In genomic region chr11:14764899-14765527, GRCh38 we compare ENCODE assay signal across 9 cellular contexts.
DNase-seq lines count a peak whose midpoint lies in the region; ATAC-seq, FAIRE-seq and TF ChIP-seq lines count a peak whose summit lies in the region.
"Had no signal": no experiment of that assay in that cellular context is flagged by ENCODE, and none has a peak within 500 bp of the region (broad histone marks: within the 10 kb centered on the region; RNA-seq: fewer than 3 reads in every experiment).

No MANE protein-coding gene starts in this region.

- no peaks in the 10 kb centered on the region for H3K9me2 ChIP-seq in DOHH2 (replicated peaks; ENCODE audit: control insufficient read depth, low read length)

- H3K27me3 Mint-ChIP-seq in activated B cell treated with CpG ODN at 0.5 μM for 24 hours (no peaks in the 10 kb centered on the region), endothelial cell (ENCODE audit: unreplicated experiment) (no peaks in the 10 kb centered on the region)

- 64 to 83% (median 67%) methylated on average over 5 of the region's 5 CpGs for WGBS in small intestine, 3 donors

- H3K4me1 Mint-ChIP-seq in activated B cell treated with CpG ODN at 0.5 μM for 24 hours: peaks cover 35% of the 10 kb centered on the region
- H3K4me1 Mint-ChIP-seq in endothelial cell (ENCODE audit: unreplicated experiment): no peaks in the 10 kb centered on the region

- CTCF ChIA-PET in activated B cell treated with CpG ODN at 0.5 μM for 24 hours (lab: Charles Lee): interaction anchor here (1.1 to 2.4 kb wide), 10 partner anchors 10 to 443 kb away, joined by 3 to 15 read pairs (median 4); partner anchors contain the start of genes CYP2R1 and PDE3B

- H3F3A ChIP-seq in DOHH2 (ENCODE audit: control insufficient read depth, insufficient read depth): peaks cover 4% of the 10 kb centered on the region

- H3K9me3 ChIP-seq in DOHH2 (ENCODE audit: control insufficient read depth, insufficient read depth, low read length) (no peaks in the 10 kb centered on the region), small intestine (ENCODE audit: control insufficient read depth, low read depth) (no peaks in the 10 kb centered on the region)
- H3K9me3 ChIP-seq: HAP-1 had no signal

- no peaks in the 10 kb centered on the region for H3K36me3 Mint-ChIP-seq in activated B cell treated with CpG ODN at 0.5 μM for 24 hours (ENCODE audit: low read depth)
- H3K36me3 Mint-ChIP-seq in endothelial cell (ENCODE audit: low read depth, unreplicated experiment): no peaks in the 10 kb centered on the region

- H3K79me2 ChIP-seq in DOHH2 (ENCODE audit: control insufficient read depth, low read length): no peaks in the 10 kb centered on the region

- no peaks in the 10 kb centered on the region for H4K20me1 ChIP-seq in DOHH2 (ENCODE audit: control insufficient read depth, insufficient read depth, low read depth, low read length)

- POLR2A ChIA-PET in activated B cell treated with CpG ODN at 0.5 μM for 24 hours (lab: Charles Lee): interaction anchor here (0.7 to 2.9 kb wide), 10 partner anchors 115 to 265 kb away, joined by 3 to 48 read pairs (median 8); partner anchors contain the start of genes COPB1, CYP2R1 and PDE3B

- H3K27ac ChIP-seq in DOHH2 (ENCODE audit: low read depth, low read length) (peak overlapping the region; percentile 93), small intestine (ENCODE audit: low read depth in 1 of 2, low read length in 1 of 2) (no peak overlapping the region)

- H3K4me3 Mint-ChIP-seq in activated B cell treated with CpG ODN at 0.5 μM for 24 hours: peak overlapping the region; percentile 38
- H3K4me3 Mint-ChIP-seq in endothelial cell (ENCODE audit: unreplicated experiment): no peak overlapping the region

- TF ChIP-seq CTCF in DOHH2 (IDR thresholded peaks at IDR 0.05; ENCODE audit: low read depth, low read length, poor library complexity, severe bottlenecking) (no peak), activated B cell treated with CpG ODN at 0.5 μM for 24 hours (IDR thresholded peaks at IDR 0.05) (no peak), endothelial cell (IDR thresholded peaks at IDR 0.05; ENCODE audit: unreplicated experiment) (no peak)

- peak overlapping the region; percentile 70 for H3K4me2 ChIP-seq in DOHH2 (ENCODE audit: low read length)

- no peaks in the 10 kb centered on the region for H3K36me3 ChIP-seq in DOHH2 (ENCODE audit: control insufficient read depth, low read length)
- no peaks in the 10 kb centered on the region for H3K36me3 ChIP-seq in small intestine (ENCODE audit: control insufficient read depth in 2 of 2, insufficient read depth in 2 of 2, low read length in 2 of 2)
- H3K36me3 ChIP-seq: HAP-1 had no signal

- DNase-seq in activated B cell treated with CpG ODN at 0.5 μM for 24 hours (no peak), small intestine (peak; percentile 69), cerebellar nuclear complex (lab: John Stamatoyannopoulos, UW) (no peak), kidney tubule cell (ENCODE audit: low spot score) (no peak), endothelial cell (ENCODE audit: low spot score) (no peak)

- H3K4me1 ChIP-seq in DOHH2 (ENCODE audit: control insufficient read depth, low read length) (peaks cover 95% of the 10 kb centered on the region), small intestine (ENCODE audit: control insufficient read depth in 2 of 2, insufficient read depth in 1 of 2, low read depth in 1 of 2, low read length in 1 of 2) (peaks cover 0 to 2% of the 10 kb centered on the region in 2 donors)

- intact Hi-C loops in activated B cell treated with CpG ODN at 0.5 μM for 24 hours (cut with micrococcal nuclease): loop anchor here (1.0 to 10.0 kb wide), 8 partner anchors 120 to 528 kb away; partner anchors contain the start of gene PSMA1

- H3K27me3 ChIP-seq in DOHH2 (ENCODE audit: control insufficient read depth, low read length) (no peaks in the 10 kb centered on the region), small intestine (ENCODE audit: control insufficient read depth in 2 of 2, insufficient read depth in 2 of 2, low read length in 2 of 2) (no peaks in the 10 kb centered on the region)

- H3K9me3 Mint-ChIP-seq in activated B cell treated with CpG ODN at 0.5 μM for 24 hours (no peaks in the 10 kb centered on the region), endothelial cell (ENCODE audit: unreplicated experiment) (no peaks in the 10 kb centered on the region)

- H3K27ac Mint-ChIP-seq in activated B cell treated with CpG ODN at 0.5 μM for 24 hours (peak overlapping the region; percentile 74), endothelial cell (ENCODE audit: unreplicated experiment) (no peak overlapping the region)

- H3K4me3 ChIP-seq in DOHH2 (ENCODE audit: low read length): peak overlapping the region; percentile 41
- no peak overlapping the region for H3K4me3 ChIP-seq in small intestine (ENCODE audit: low read depth in 1 of 2, low read length in 2 of 2)
- H3K4me3 ChIP-seq: HAP-1 had no signal

- ATAC-seq in GM19455 (IDR thresholded peaks at IDR 0.05; ENCODE audit: unreplicated experiment): peak; percentile 83
- peak; percentile 93 for ATAC-seq in HG03442 (IDR thresholded peaks at IDR 0.05; ENCODE audit: unreplicated experiment)
- ATAC-seq in activated B cell treated with CpG ODN at 0.5 μM for 24 hours (ENCODE audit: low read depth): peak; percentile 87

- FAIRE-seq in small intestine (lab: Jason Lieb, UNC): no peak
